14 cellular contexts compared by ENCODE assay signal in the genomic region with DNA sequence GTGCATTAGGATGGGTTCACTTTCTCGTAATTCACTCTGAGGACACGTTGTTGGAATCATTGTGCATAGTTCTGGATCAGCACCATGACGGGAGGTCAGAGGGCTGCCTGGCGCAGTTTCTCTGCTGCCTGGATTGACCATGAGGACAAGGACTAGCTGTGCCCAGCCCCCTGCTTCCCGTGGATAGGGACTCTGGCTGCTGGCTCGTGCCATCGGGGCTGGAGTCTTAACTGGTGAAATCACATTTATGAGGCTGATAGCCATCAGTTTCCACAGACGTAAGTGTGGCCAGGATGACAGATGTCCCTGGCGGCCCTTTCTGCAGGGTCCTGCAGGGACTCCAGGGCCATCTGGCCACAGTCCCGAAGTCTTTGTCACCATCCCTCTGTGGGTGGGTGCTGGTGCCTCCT. TPM values are rescaled to one million over a fixed set of nuclear protein-coding genes. Genes with fewer than 3 reads are reported as not detected.
A peak's percentile ranks its signal among the peaks of the same experiment; 100 is the strongest.
DNase-seq lines count a peak whose midpoint lies in the region; FAIRE-seq and TF ChIP-seq lines count a peak whose summit lies in the region.
"Had no signal": no experiment of that assay in that cellular context is flagged by ENCODE, and none has a peak within 500 bp of the region (broad histone marks: within the 10 kb centered on the region; RNA-seq: fewer than 3 reads in every experiment).

No MANE protein-coding gene starts in this region.

- in situ Hi-C loops in brain microvascular endothelial cell (cut with HindIII; ENCODE audit: low pct_ligation_motif_present, low sequenced_read_pairs), result no loop called here

- H3K9me3 ChIP-seq in stomach (no peaks in the 10 kb centered on the region), Caco-2 (no peaks in the 10 kb centered on the region)

- BruUV-seq in Caco-2 (replicated peaks; lab: Mats Ljungman, UMichigan), result no TSS peak

- no peaks in the 10 kb centered on the region for H3K9me3 Mint-ChIP-seq in Caco-2 (ENCODE audit: unreplicated experiment)
- H3K9me3 Mint-ChIP-seq: activated T-helper 17 cell treated with anti-CD3 and anti-CD28 coated beads, Interleukin-2, amount 50 U/mL, for 72 hours; brain; CD4-positive, alpha-beta T cell had no signal

- no peak for TF ChIP-seq POLR2A in stomach (IDR thresholded peaks at IDR 0.05)

- WGBS in stomach, 5 donors, result 37 to 61% (median 48%) methylated on average over 8 to 10 of the region's 10 CpGs

- no peaks in the 10 kb centered on the region for H3K27me3 ChIP-seq in bronchial epithelial cell (ENCODE audit: control insufficient read depth, insufficient read depth, low read length)
- no peaks in the 10 kb centered on the region for H3K27me3 ChIP-seq in stomach
- H3K27me3 ChIP-seq in brain microvascular endothelial cell (replicated peaks), result no peaks in the 10 kb centered on the region
- no peaks in the 10 kb centered on the region for H3K27me3 ChIP-seq in Caco-2 (replicated peaks; ENCODE audit: control insufficient read depth, insufficient read depth, low read length)

- no peaks in the 10 kb centered on the region for H3K27me3 Mint-ChIP-seq in Caco-2 (ENCODE audit: insufficient read depth, unreplicated experiment)
- H3K27me3 Mint-ChIP-seq: activated T-helper 17 cell treated with anti-CD3 and anti-CD28 coated beads, Interleukin-2, amount 50 U/mL, for 72 hours; brain; CD4-positive, alpha-beta T cell had no signal

- H3K4me3 ChIP-seq in bronchial epithelial cell (ENCODE audit: low read depth, low read length) (no peak overlapping the region), stomach (no peak overlapping the region), brain microvascular endothelial cell (ENCODE audit: low read depth, low read length) (no peak overlapping the region), Caco-2 (ENCODE audit: low read depth, low read length) (no peak overlapping the region)

- peaks cover 42 to 87% (median 67%) of the 10 kb centered on the region in 4 donors for H3K4me1 ChIP-seq in stomach
- peaks cover 17% of the 10 kb centered on the region for H3K4me1 ChIP-seq in Caco-2

- no peak overlapping the region for H3K4me3 Mint-ChIP-seq in Caco-2 (ENCODE audit: unreplicated experiment)
- H3K4me3 Mint-ChIP-seq: activated T-helper 17 cell treated with anti-CD3 and anti-CD28 coated beads, Interleukin-2, amount 50 U/mL, for 72 hours; CD4-positive, alpha-beta T cell had no signal

- no peak for TF ChIP-seq EP300 in stomach (IDR thresholded peaks at IDR 0.05)

- intact Hi-C loops in stomach (cut with DNase I; ENCODE audit: low total_unique reads) (no loop called here), Caco-2 (cut with micrococcal nuclease; ENCODE audit: unreplicated experiment) (no loop called here)

- DNase-seq in GF-D8 (lab: John Stamatoyannopoulos, UW), result peak; percentile 42
- no peak for DNase-seq in bronchial epithelial cell (ENCODE audit: low read depth)
- peak; percentile 79 for DNase-seq in kidney tubule cell (ENCODE audit: low spot score)
- DNase-seq in stomach, result no peak
- no peak for DNase-seq in NOMO-1 (lab: John Stamatoyannopoulos, UW; ENCODE audit: unreplicated experiment in 2 of 2)
- DNase-seq in HCEC 1CT, result no peak
- no peak for DNase-seq in brain microvascular endothelial cell
- no peak for DNase-seq in Caco-2
- DNase-seq: activated CD4-positive, alpha-beta T cell treated with anti-CD3 and anti-CD28 coated beads for 4 hours; CD4-positive, alpha-beta T cell; NCI-H446 treated with DMSO at 0.1 percent for 48 hours had no signal

- POLR2A ChIA-PET in Caco-2 (lab: Charles Lee), result no interaction called here

- peak; percentile 85 for FAIRE-seq in bronchial epithelial cell (lab: Jason Lieb, UNC)
- FAIRE-seq: endothelial cell of umbilical vein had no signal

- CTCF ChIA-PET in Caco-2 (lab: Charles Lee), result no interaction called here

- H3K36me3 ChIP-seq in bronchial epithelial cell (ENCODE audit: control insufficient read depth, insufficient read depth, low read length) (no peaks in the 10 kb centered on the region), stomach (no peaks in the 10 kb centered on the region), brain microvascular endothelial cell (replicated peaks) (no peaks in the 10 kb centered on the region), Caco-2 (ENCODE audit: control insufficient read depth, insufficient read depth, low read length) (no peaks in the 10 kb centered on the region)

- no peak overlapping the region for H3K27ac Mint-ChIP-seq in Caco-2 (ENCODE audit: unreplicated experiment)
- H3K27ac Mint-ChIP-seq: activated T-helper 17 cell treated with anti-CD3 and anti-CD28 coated beads, Interleukin-2, amount 50 U/mL, for 72 hours; CD4-positive, alpha-beta T cell had no signal

- peak overlapping the region in 4 of 5 donors; percentile 16 to 69 (median 61) for H3K27ac ChIP-seq in stomach
- H3K27ac ChIP-seq in brain microvascular endothelial cell, result no peak overlapping the region

- H3K36me3 Mint-ChIP-seq in Caco-2 (ENCODE audit: insufficient read depth, unreplicated experiment), result peaks cover 8% of the 10 kb centered on the region
- H3K36me3 Mint-ChIP-seq: brain had no signal

- peaks cover 10% of the 10 kb centered on the region for H3K4me1 Mint-ChIP-seq in Caco-2 (ENCODE audit: low read depth, unreplicated experiment)

- TF ChIP-seq CTCF in bronchial epithelial cell (IDR thresholded peaks at IDR 0.05; ENCODE audit: insufficient read depth, low read length, severe bottlenecking) (no peak), stomach (IDR thresholded peaks at IDR 0.05) (no peak), brain microvascular endothelial cell (IDR thresholded peaks at IDR 0.05; ENCODE audit: low read depth, low read length, missing control alignments) (no peak), Caco-2 (IDR thresholded peaks at IDR 0.05; ENCODE audit: insufficient read depth in 1 of 2, low read depth in 1 of 2, low read length in 1 of 2, severe bottlenecking in 1 of 2, unreplicated experiment in 1 of 2) (no peak)

RNA-seq across cellular contexts. Expression of gene GRAMD4, which starts 24.1 kb away (rescaled TPM):
- total RNA-seq in bronchial epithelial cell, result 16.8 and 27.3 TPM in 2 replicates
- 100 to 1,000 TPM in 1 of 5 donors, 10 to 100 TPM in 4; 20.5 to 452 (median 30.9) TPM for total RNA-seq in stomach
- polyA plus RNA-seq in stomach, result 10 to 100 TPM in 2 of 3 donors, 1 to 10 TPM in 1; 7.4 to 14.3 (median 13.7) TPM
- total RNA-seq in Caco-2 (2022), result 20.8 and 23.4 TPM in 2 replicates

RNA-seq across cellular contexts. Expression of gene CELSR1, which starts 58.6 kb away (rescaled TPM):
- total RNA-seq in bronchial epithelial cell (39.0 and 60.0 TPM in 2 replicates), stomach (10 to 100 TPM in 4 of 5 donors, under 1 TPM in 1; 0.29 to 78.2 (median 29.8) TPM), Caco-2 (2022) (29.5 and 33.2 TPM in 2 replicates)
- 10 to 100 TPM in 1 of 3 donors, 1 to 10 TPM in 2; 1.8 to 15.7 (median 4.6) TPM for polyA plus RNA-seq in stomach

Comparison
In these comparisons a context has a peak if more than half of its experiments do, and no peak if none do; other contexts are left out.
1. DNase-seq: peak in GF-D8 (single experiment) and kidney tubule cell (single experiment); none in bronchial epithelial cell (single experiment), stomach (single experiment), NOMO-1 (0 of 2), HCEC 1CT (single experiment), brain microvascular endothelial cell (single experiment) and Caco-2 (0 of 2).